In genomic region chr14:85688024-85688423, GRCh38 we compare ENCODE assay signal across 15 cellular contexts.
DNase-seq lines count a peak whose midpoint lies in the region; ATAC-seq and TF ChIP-seq lines count a peak whose summit lies in the region.
"Had no signal": no experiment of that assay in that cellular context is flagged by ENCODE, and none has a peak within 500 bp of the region (broad histone marks: within the 10 kb centered on the region; RNA-seq: fewer than 3 reads in every experiment).

No MANE protein-coding gene starts in this region.

- WGBS in hepatocyte (ENCODE audit: low lambda C conversion rate, missing lambda C conversion rate) = 89% methylated on average over 1 of the region's 1 CpG

- H3K4me1 ChIP-seq in breast epithelium = no peaks in the 10 kb centered on the region
- peaks cover 5% of the 10 kb centered on the region for H3K4me1 ChIP-seq in hepatocyte (ENCODE audit: insufficient read depth)
- no peaks in the 10 kb centered on the region for H3K4me1 ChIP-seq in upper lobe of right lung
- H3K4me1 ChIP-seq: BLaER1 had no signal

- no peaks in the 10 kb centered on the region for H4K20me1 ChIP-seq in hepatocyte (ENCODE audit: insufficient read depth, poor library complexity, severe bottlenecking)
- H4K20me1 ChIP-seq: BLaER1 had no signal

- no peaks in the 10 kb centered on the region for H3K9me3 Mint-ChIP-seq in MCF 10A (ENCODE audit: unreplicated experiment)

- H3K79me2 ChIP-seq in hepatocyte = no peaks in the 10 kb centered on the region

- H3K36me3 ChIP-seq in breast epithelium = no peaks in the 10 kb centered on the region
- no peaks in the 10 kb centered on the region for H3K36me3 ChIP-seq in hepatocyte (replicated peaks; ENCODE audit: insufficient read depth, low read depth)
- H3K36me3 ChIP-seq in upper lobe of right lung = no peaks in the 10 kb centered on the region
- H3K36me3 ChIP-seq: BLaER1 had no signal

- H2AFZ ChIP-seq in hepatocyte = no peak overlapping the region

- ATAC-seq in esophagus mucosa (peak; percentile 64), upper lobe of right lung (peak; percentile 38), HG03469 (IDR thresholded peaks at IDR 0.05; ENCODE audit: unreplicated experiment) (no peak)
- ATAC-seq: naive thymus-derived CD8-positive, alpha-beta T cell had no signal

- POLR2A ChIA-PET in MCF 10A (lab: Yijun Ruan, JAX) = no interaction called here

- no peaks in the 10 kb centered on the region for H3K27me3 ChIP-seq in breast epithelium
- H3K27me3 ChIP-seq in hepatocyte = no peaks in the 10 kb centered on the region
- no peaks in the 10 kb centered on the region for H3K27me3 ChIP-seq in upper lobe of right lung
- H3K27me3 ChIP-seq: BLaER1 had no signal

- H3K27ac Mint-ChIP-seq in MCF 10A (ENCODE audit: low read depth, unreplicated experiment) = peak overlapping the region; percentile 46
- H3K27ac Mint-ChIP-seq: naive thymus-derived CD8-positive, alpha-beta T cell had no signal

- intact Hi-C loops in MCF 10A (cut with micrococcal nuclease) (no loop called here), breast epithelium (cut with DNase I; ENCODE audit: low total_unique reads) (no loop called here), upper lobe of right lung (cut with DNase I) (no loop called here)

- no peak overlapping the region for H3K27ac ChIP-seq in breast epithelium
- peak overlapping the region; percentile 44 for H3K27ac ChIP-seq in hepatocyte
- no peak overlapping the region for H3K27ac ChIP-seq in upper lobe of right lung
- H3K27ac ChIP-seq: BLaER1 had no signal

- H3K9me2 ChIP-seq in hepatocyte (replicated peaks; ENCODE audit: insufficient read depth) = no peaks in the 10 kb centered on the region

- H3K36me3 Mint-ChIP-seq in MCF 10A (ENCODE audit: insufficient read depth, unreplicated experiment) = no peaks in the 10 kb centered on the region
- H3K36me3 Mint-ChIP-seq: naive thymus-derived CD8-positive, alpha-beta T cell had no signal

- peaks cover 12% of the 10 kb centered on the region for H3K4me1 Mint-ChIP-seq in MCF 10A (ENCODE audit: insufficient read depth, unreplicated experiment)
- H3K4me1 Mint-ChIP-seq: naive thymus-derived CD8-positive, alpha-beta T cell had no signal

- H3K4me3 Mint-ChIP-seq in MCF 10A (ENCODE audit: unreplicated experiment) = no peak overlapping the region
- H3K4me3 Mint-ChIP-seq: naive thymus-derived CD8-positive, alpha-beta T cell had no signal

- H3K4me2 ChIP-seq in hepatocyte = no peak overlapping the region
- H3K4me2 ChIP-seq: BLaER1 had no signal

- CTCF ChIA-PET in MCF 10A (lab: Yijun Ruan, JAX) = no interaction called here

- DNase-seq in MCF 10A (ENCODE audit: unreplicated experiment) (peak; percentile 49), breast epithelium (ENCODE audit: low spot score in 2 of 2) (no peak), hepatocyte (ENCODE audit: low spot score) (peak; percentile 19), upper lobe of right lung (no peak), NCI-H345 treated with DMSO at 0.1 percent for 48 hours (lab: John Stamatoyannopoulos, UW; ENCODE audit: unreplicated experiment) (no peak), UCSD-AML1 (lab: John Stamatoyannopoulos, UW; ENCODE audit: unreplicated experiment) (no peak)
- DNase-seq: caudate nucleus; effector CD4-positive, alpha-beta T cell; naive thymus-derived CD8-positive, alpha-beta T cell; NCI-H69; OCI-M1; stimulated activated CD4-positive, alpha-beta T cell treated with anti-CD3 and anti-CD28 coated beads, Interleukin-4, amount 100 ng/mL, for 4 hours had no signal

- no peak for TF ChIP-seq CTCF in MCF 10A (IDR thresholded peaks at IDR 0.05; ENCODE audit: unreplicated experiment)
- TF ChIP-seq CTCF in breast epithelium (IDR thresholded peaks at IDR 0.05) = no peak
- TF ChIP-seq CTCF in hepatocyte (IDR thresholded peaks at IDR 0.05; ENCODE audit: poor library complexity) = no peak
- TF ChIP-seq CTCF in upper lobe of right lung (IDR thresholded peaks at IDR 0.05) = no peak

- TF ChIP-seq POLR2A in breast epithelium (IDR thresholded peaks at IDR 0.05) = no peak

- H3K4me3 ChIP-seq in breast epithelium (no peak overlapping the region), hepatocyte (no peak overlapping the region), upper lobe of right lung (no peak overlapping the region)
- H3K4me3 ChIP-seq: BLaER1 had no signal

- H3K27me3 Mint-ChIP-seq in MCF 10A (ENCODE audit: insufficient read depth, unreplicated experiment) = no peaks in the 10 kb centered on the region

- BruUV-seq in MCF 10A (replicated peaks; lab: Mats Ljungman, UMichigan) = no TSS peak

- no peaks in the 10 kb centered on the region for H3K9me3 ChIP-seq in breast epithelium
- H3K9me3 ChIP-seq in hepatocyte (ENCODE audit: low read depth) = no peaks in the 10 kb centered on the region
- no peaks in the 10 kb centered on the region for H3K9me3 ChIP-seq in upper lobe of right lung
- H3K9me3 ChIP-seq: BLaER1 had no signal

Comparison
In these comparisons a context has a peak if more than half of its experiments do, and no peak if none do; other contexts are left out.
1. DNase-seq: peak in MCF 10A (single experiment) and hepatocyte (single experiment); none in breast epithelium (0 of 2), upper lobe of right lung (single experiment), NCI-H345 treated with DMSO at 0.1 percent for 48 hours (single experiment) and UCSD-AML1 (single experiment).